9 cellular contexts compared by ENCODE assay signal in the genomic region with DNA sequence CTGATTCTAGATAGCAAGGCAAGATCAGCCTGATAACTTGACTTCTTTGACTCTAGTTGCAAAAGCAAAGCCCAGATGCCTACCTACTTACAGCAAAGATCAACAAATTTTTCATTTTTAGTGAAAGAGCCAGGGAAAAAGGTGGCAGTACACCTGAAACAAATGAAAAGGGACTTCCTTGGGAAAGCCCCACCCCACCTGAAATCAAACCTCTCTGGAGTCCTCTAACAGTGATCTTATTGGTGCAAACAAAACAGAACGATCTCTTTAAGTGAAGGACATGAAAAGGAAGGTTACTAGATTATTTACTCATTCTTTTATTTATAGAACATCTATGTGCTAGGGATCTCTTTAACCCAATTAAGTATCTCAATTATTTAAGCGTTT. TPM values are rescaled to one million over a fixed set of nuclear protein-coding genes. Genes with fewer than 3 reads are reported as not detected.
A peak's percentile ranks its signal among the peaks of the same experiment; 100 is the strongest.
DNase-seq lines count a peak whose midpoint lies in the region; ATAC-seq lines count a peak whose summit lies in the region.
"Had no signal": no experiment of that assay in that cellular context is flagged by ENCODE, and none has a peak within 500 bp of the region (broad histone marks: within the 10 kb centered on the region; RNA-seq: fewer than 3 reads in every experiment).

No MANE protein-coding gene starts in this region.

- H3K9me3 Mint-ChIP-seq in activated CD4-positive, alpha-beta T cell treated with anti-CD3 and anti-CD28 coated beads, Interleukin-2, amount 10 ng/mL, durations not matched to agents 24 days and 14 days: no peaks in the 10 kb centered on the region
- H3K9me3 Mint-ChIP-seq in activated CD8-positive, alpha-beta T cell treated with anti-CD3 and anti-CD28 coated beads, Interleukin-2, amount 10 ng/mL, durations not matched to agents 7 days and 5 days (ENCODE audit: insufficient read depth): no peaks in the 10 kb centered on the region
- no peaks in the 10 kb centered on the region for H3K9me3 Mint-ChIP-seq in stimulated activated naive B cell treated with anti-CD40 and anti-IgM and Interleukin-4, amounts not matched to agents 10 μg/mL and 1 μg/mL and 100 μg/mL, for 72 hours

- in situ Hi-C loops in G401 (cut with HindIII; ENCODE audit: low sequenced_read_pairs): no loop called here

- CTCF ChIA-PET in activated CD8-positive, alpha-beta T cell treated with anti-CD3 and anti-CD28 coated beads, Interleukin-2, amount 10 ng/mL, durations not matched to agents 7 days and 5 days (lab: Charles Lee): interaction anchor here (0.7 to 2.5 kb wide), 11 partner anchors 9 to 149 kb away, joined by 3 to 20 read pairs (median 6); a partner anchor contains a TSS

- peak overlapping the region; percentile 98 for H3K27ac Mint-ChIP-seq in activated CD4-positive, alpha-beta T cell treated with anti-CD3 and anti-CD28 coated beads, Interleukin-2, amount 10 ng/mL, durations not matched to agents 24 days and 14 days
- peak overlapping the region; percentile 98 for H3K27ac Mint-ChIP-seq in activated CD8-positive, alpha-beta T cell treated with anti-CD3 and anti-CD28 coated beads, Interleukin-2, amount 10 ng/mL, durations not matched to agents 7 days and 5 days
- H3K27ac Mint-ChIP-seq in stimulated activated naive B cell treated with anti-CD40 and anti-IgM and Interleukin-4, amounts not matched to agents 10 μg/mL and 1 μg/mL and 100 μg/mL, for 72 hours: peak overlapping the region; percentile 98

- POLR2A ChIA-PET in activated CD8-positive, alpha-beta T cell treated with anti-CD3 and anti-CD28 coated beads, Interleukin-2, amount 10 ng/mL, durations not matched to agents 7 days and 5 days (lab: Charles Lee): interaction anchor here (0.6 to 5.5 kb wide), 14 partner anchors 13 to 370 kb away, joined by 3 to 172 read pairs (median 4); a partner anchor contains a TSS

- H3K27me3 Mint-ChIP-seq in activated CD4-positive, alpha-beta T cell treated with anti-CD3 and anti-CD28 coated beads, Interleukin-2, amount 10 ng/mL, durations not matched to agents 24 days and 14 days: peaks cover 1% of the 10 kb centered on the region
- no peaks in the 10 kb centered on the region for H3K27me3 Mint-ChIP-seq in activated CD8-positive, alpha-beta T cell treated with anti-CD3 and anti-CD28 coated beads, Interleukin-2, amount 10 ng/mL, durations not matched to agents 7 days and 5 days (ENCODE audit: low read depth)
- no peaks in the 10 kb centered on the region for H3K27me3 Mint-ChIP-seq in stimulated activated naive B cell treated with anti-CD40 and anti-IgM and Interleukin-4, amounts not matched to agents 10 μg/mL and 1 μg/mL and 100 μg/mL, for 72 hours

- peak; percentile 1 for ATAC-seq in HG02852 (IDR thresholded peaks at IDR 0.05; ENCODE audit: unreplicated experiment)
- ATAC-seq in activated CD8-positive, alpha-beta T cell treated with anti-CD3 and anti-CD28 coated beads, Interleukin-2, amount 10 ng/mL, durations not matched to agents 7 days and 5 days: peak; percentile 1
- peak; percentile 20 to 26 for ATAC-seq in stimulated activated naive B cell treated with anti-CD40 and anti-IgM and Interleukin-4, amounts not matched to agents 10 μg/mL and 1 μg/mL and 100 μg/mL, for 72 hours (replicated peaks)
- ATAC-seq in HG02798 (IDR thresholded peaks at IDR 0.05; ENCODE audit: poor library complexity, unreplicated experiment): no peak

- peaks cover 54% of the 10 kb centered on the region for H3K4me1 Mint-ChIP-seq in activated CD4-positive, alpha-beta T cell treated with anti-CD3 and anti-CD28 coated beads, Interleukin-2, amount 10 ng/mL, durations not matched to agents 24 days and 14 days
- H3K4me1 Mint-ChIP-seq in activated CD8-positive, alpha-beta T cell treated with anti-CD3 and anti-CD28 coated beads, Interleukin-2, amount 10 ng/mL, durations not matched to agents 7 days and 5 days (ENCODE audit: low read depth): peaks cover 38% of the 10 kb centered on the region
- H3K4me1 Mint-ChIP-seq in stimulated activated naive B cell treated with anti-CD40 and anti-IgM and Interleukin-4, amounts not matched to agents 10 μg/mL and 1 μg/mL and 100 μg/mL, for 72 hours: peaks cover 35 to 44% of the 10 kb centered on the region in 2 donors

- peak overlapping the region; percentile 94 for H3K4me3 Mint-ChIP-seq in activated CD4-positive, alpha-beta T cell treated with anti-CD3 and anti-CD28 coated beads, Interleukin-2, amount 10 ng/mL, durations not matched to agents 24 days and 14 days
- peak overlapping the region; percentile 90 for H3K4me3 Mint-ChIP-seq in activated CD8-positive, alpha-beta T cell treated with anti-CD3 and anti-CD28 coated beads, Interleukin-2, amount 10 ng/mL, durations not matched to agents 7 days and 5 days
- peak overlapping the region; percentile 91 to 92 for H3K4me3 Mint-ChIP-seq in stimulated activated naive B cell treated with anti-CD40 and anti-IgM and Interleukin-4, amounts not matched to agents 10 μg/mL and 1 μg/mL and 100 μg/mL, for 72 hours

- intact Hi-C loops in activated CD4-positive, alpha-beta T cell treated with anti-CD3 and anti-CD28 coated beads, Interleukin-2, amount 10 ng/mL, durations not matched to agents 24 days and 14 days (cut with micrococcal nuclease): loop anchor here (1.0 to 5.0 kb wide), 10 partner anchors 9 to 840 kb away; a partner anchor contains a TSS

- no peak for DNase-seq in activated CD4-positive, alpha-beta T cell treated with anti-CD3 and anti-CD28 coated beads, Interleukin-2, amount 10 ng/mL, durations not matched to agents 24 days and 14 days
- no peak for DNase-seq in activated CD4-positive, alpha-beta T cell treated with anti-CD3 and anti-CD28 coated beads for 1 hour
- no peak for DNase-seq in activated CD8-positive, alpha-beta T cell treated with anti-CD3 and anti-CD28 coated beads, Interleukin-2, amount 10 ng/mL, durations not matched to agents 7 days and 5 days
- DNase-seq in stimulated activated naive B cell treated with anti-CD40 and anti-IgM and Interleukin-4, amounts not matched to agents 10 μg/mL and 1 μg/mL and 100 μg/mL, for 72 hours: peak; percentile 40
- DNase-seq in COLO829 (ENCODE audit: low spot score) (no peak), G401 (ENCODE audit: low spot score) (no peak)
- DNase-seq: activated gamma-delta T cell had no signal

- H3K36me3 Mint-ChIP-seq in activated CD4-positive, alpha-beta T cell treated with anti-CD3 and anti-CD28 coated beads, Interleukin-2, amount 10 ng/mL, durations not matched to agents 24 days and 14 days (ENCODE audit: low read depth): peaks cover 30% of the 10 kb centered on the region
- H3K36me3 Mint-ChIP-seq in activated CD8-positive, alpha-beta T cell treated with anti-CD3 and anti-CD28 coated beads, Interleukin-2, amount 10 ng/mL, durations not matched to agents 7 days and 5 days (ENCODE audit: low read depth): peaks cover 36% of the 10 kb centered on the region
- H3K36me3 Mint-ChIP-seq in stimulated activated naive B cell treated with anti-CD40 and anti-IgM and Interleukin-4, amounts not matched to agents 10 μg/mL and 1 μg/mL and 100 μg/mL, for 72 hours: peaks cover 21 to 28% of the 10 kb centered on the region in 2 donors

RNA-seq across cellular contexts. Expression of a gene that starts 0.5 kb away (rescaled TPM):
- total RNA-seq in activated CD4-positive, alpha-beta T cell treated with anti-CD3 and anti-CD28 coated beads, Interleukin-2, amount 10 ng/mL, durations not matched to agents 24 days and 14 days: 758 and 792 TPM in 2 replicates
- 1,000 to 10,000 TPM; 1,296 to 1,321 TPM for total RNA-seq in activated CD8-positive, alpha-beta T cell treated with anti-CD3 and anti-CD28 coated beads, Interleukin-2, amount 10 ng/mL, durations not matched to agents 7 days and 5 days
- total RNA-seq in G401 (2014; rRNA removed; shearing (Covaris generic)): not detected in 2 replicates

RNA-seq across cellular contexts. Expression of a gene that starts 29.2 kb away (rescaled TPM):
- total RNA-seq in activated CD4-positive, alpha-beta T cell treated with anti-CD3 and anti-CD28 coated beads, Interleukin-2, amount 10 ng/mL, durations not matched to agents 24 days and 14 days: 0.26 and 0.40 TPM in 2 replicates
- total RNA-seq in activated CD8-positive, alpha-beta T cell treated with anti-CD3 and anti-CD28 coated beads, Interleukin-2, amount 10 ng/mL, durations not matched to agents 7 days and 5 days: 1 to 10 TPM; 1.7 to 2.2 TPM
- not detected in 2 replicates for total RNA-seq in G401 (2014; rRNA removed; shearing (Covaris generic))

Comparison
In these comparisons a context has a peak if more than half of its experiments do, and no peak if none do; other contexts are left out.
1. RNA of a gene that starts 0.5 kb away (total RNA-seq): 1,296 to 1,321 TPM in activated CD8-positive, alpha-beta T cell treated with anti-CD3 and anti-CD28 coated beads, Interleukin-2, amount 10 ng/mL, durations not matched to agents 7 days and 5 days and 758 to 792 TPM in activated CD4-positive, alpha-beta T cell treated with anti-CD3 and anti-CD28 coated beads, Interleukin-2, amount 10 ng/mL, durations not matched to agents 24 days and 14 days; not detected in G401; every median in the first group is over 100 times any median in the second.
2. Peak in every context shown above with its lines, with median percentiles within 50 percentile points of each other: H3K27ac Mint-ChIP-seq and H3K4me3 Mint-ChIP-seq.